Comparison of ENCODE assay signal across 19 cellular contexts in genomic region chr5:59264641-59265245, GRCh38.
A peak's percentile ranks its signal among the peaks of the same experiment; 100 is the strongest.
DNase-seq lines count a peak whose midpoint lies in the region; ATAC-seq and TF ChIP-seq lines count a peak whose summit lies in the region.
"Had no signal": no experiment of that assay in that cellular context is flagged by ENCODE, and none has a peak within 500 bp of the region (broad histone marks: within the 10 kb centered on the region; RNA-seq: fewer than 3 reads in every experiment).

No MANE protein-coding gene starts in this region.

- peak overlapping the region in 1 of 2 donors; percentile 77 for H3K27ac ChIP-seq in right atrium auricular region
- peak overlapping the region in 3 of 4 donors; percentile 11 to 56 (median 36) for H3K27ac ChIP-seq in esophagus squamous epithelium
- H3K27ac ChIP-seq in muscle layer of colon (ENCODE audit: low read depth, low read length) = peak overlapping the region; percentile 36
- H3K27ac ChIP-seq in adrenal gland = no peak overlapping the region
- H3K27ac ChIP-seq: hepatocyte, tibial nerve, WERI-Rb-1 had no signal

- H3K4me3 ChIP-seq in right atrium auricular region (no peak overlapping the region), esophagus squamous epithelium (no peak overlapping the region), muscle layer of colon (ENCODE audit: low read depth in 1 of 2, low read length in 2 of 2) (no peak overlapping the region), adrenal gland (no peak overlapping the region)
- H3K4me3 ChIP-seq: hepatocyte, tibial nerve had no signal

- H3K9ac ChIP-seq in muscle layer of colon (ENCODE audit: low read length) = no peak overlapping the region

- TF ChIP-seq CTCF in right atrium auricular region (IDR thresholded peaks at IDR 0.05) = no peak
- TF ChIP-seq CTCF in esophagus squamous epithelium (IDR thresholded peaks at IDR 0.05) = no peak
- TF ChIP-seq CTCF in adrenal gland (IDR thresholded peaks at IDR 0.05) = no peak

- DNase-seq in Right ventricle myocardium inferior (ENCODE audit: missing footprints) (no peak), right atrium auricular region (ENCODE audit: low spot score) (no peak), esophagus squamous epithelium (lab: John Stamatoyannopoulos, UW) (no peak), adrenal gland (no peak), mucosa of gallbladder (ENCODE audit: low spot score) (no peak)
- DNase-seq: activated CD8-positive, alpha-beta T cell treated with anti-CD3 and anti-CD28 coated beads for 36 hours; activated naive CD8-positive, alpha-beta T cell treated with anti-CD3 and anti-CD28 coated beads for 36 hours; caudate nucleus; CD4-positive, CD25-positive, alpha-beta regulatory T cell; DMS79 treated with DMSO at 0.1 percent for 48 hours; effector CD8-positive, alpha-beta T cell; NK-92 treated with Interleukin-12 subunit alpha and Interleukin-12 subunit beta, amount 100 ng/mL, for 24 hours; T-helper 17 cell; WERI-Rb-1 had no signal

- intact Hi-C loops in Right ventricle myocardium inferior (cut with DNase I) (no loop called here), esophagus squamous epithelium (cut with DNase I) (no loop called here), adrenal gland (cut with DNase I) (no loop called here)

- 64% methylated on average over 4 of the region's 4 CpGs for WGBS in esophagus squamous epithelium, 2 donors
- 74 to 81% (median 76%) methylated on average over 4 of the region's 4 CpGs for WGBS in adrenal gland, 4 donors

- TF ChIP-seq POLR2A in esophagus squamous epithelium (IDR thresholded peaks at IDR 0.05) (no peak), adrenal gland (IDR thresholded peaks at IDR 0.05) (no peak)

- H3K27me3 ChIP-seq in right atrium auricular region (no peaks in the 10 kb centered on the region), esophagus squamous epithelium (no peaks in the 10 kb centered on the region), muscle layer of colon (ENCODE audit: control insufficient read depth in 1 of 2, insufficient read depth in 2 of 2, low read length in 2 of 2) (no peaks in the 10 kb centered on the region), adrenal gland (no peaks in the 10 kb centered on the region)
- H3K27me3 ChIP-seq: hepatocyte, tibial nerve had no signal

- H3K9me3 ChIP-seq in right atrium auricular region (no peaks in the 10 kb centered on the region), esophagus squamous epithelium (no peaks in the 10 kb centered on the region), muscle layer of colon (ENCODE audit: low read length) (no peaks in the 10 kb centered on the region), adrenal gland (replicated peaks in 1 of 3) (no peaks in the 10 kb centered on the region)
- H3K9me3 ChIP-seq: tibial nerve had no signal

- H3K4me1 ChIP-seq in right atrium auricular region = peaks cover 0 to 17% of the 10 kb centered on the region in 2 donors
- no peaks in the 10 kb centered on the region for H3K4me1 ChIP-seq in esophagus squamous epithelium
- H3K4me1 ChIP-seq in muscle layer of colon (ENCODE audit: insufficient read depth, low read length) = peaks cover 52% of the 10 kb centered on the region
- no peaks in the 10 kb centered on the region for H3K4me1 ChIP-seq in adrenal gland (replicated peaks in 1 of 2)

- no peaks in the 10 kb centered on the region for H3K36me3 ChIP-seq in right atrium auricular region
- H3K36me3 ChIP-seq in esophagus squamous epithelium = no peaks in the 10 kb centered on the region
- H3K36me3 ChIP-seq in muscle layer of colon (ENCODE audit: insufficient read depth, low read length) = no peaks in the 10 kb centered on the region
- H3K36me3 ChIP-seq in adrenal gland (replicated peaks in 1 of 2) = no peaks in the 10 kb centered on the region
- H3K36me3 ChIP-seq: tibial nerve, WERI-Rb-1 had no signal

- peak; percentile 34 for ATAC-seq in Right ventricle myocardium inferior
- no peak for ATAC-seq in HG02610 (IDR thresholded peaks at IDR 0.05; ENCODE audit: unreplicated experiment)
- no peak for ATAC-seq in HG03196 (IDR thresholded peaks at IDR 0.05; ENCODE audit: unreplicated experiment)
- ATAC-seq: activated CD8-positive, alpha-beta T cell treated with anti-CD3 and anti-CD28 coated beads for 36 hours; T-helper 17 cell had no signal

Comparison
In these comparisons a context has a peak if more than half of its experiments do, and no peak if none do; other contexts are left out.
1. H3K27ac ChIP-seq: peak in esophagus squamous epithelium (3 of 4) and muscle layer of colon (single experiment); none in adrenal gland (0 of 5).